In the genomic region with DNA sequence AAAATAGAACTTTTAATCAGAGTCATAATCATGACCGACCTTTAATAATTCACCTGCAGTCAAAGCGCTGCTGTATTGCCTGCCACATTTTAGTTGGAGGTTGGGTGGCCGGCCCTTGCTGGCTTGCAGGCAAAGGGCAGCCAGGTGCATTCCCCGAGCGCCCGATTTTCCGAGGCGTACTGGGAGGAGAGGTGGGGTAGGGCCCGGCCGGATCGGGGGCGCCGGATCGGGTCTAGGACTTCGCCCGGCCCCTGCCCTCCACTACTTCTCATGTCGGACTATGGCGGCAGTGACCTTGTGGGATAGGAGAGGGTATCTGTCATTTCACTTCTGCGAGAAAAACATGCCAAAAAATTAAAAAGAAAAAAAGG, we compare ENCODE assay signal across 8 cellular contexts. TPM values are rescaled to one million over a fixed set of nuclear protein-coding genes. Genes with fewer than 3 reads are reported as not detected.
DNase-seq lines count a peak whose midpoint lies in the region; ATAC-seq and TF ChIP-seq lines count a peak whose summit lies in the region.

No MANE protein-coding gene starts in this region.

- H3K27me3 Mint-ChIP-seq in CD4-positive, CD25-positive, alpha-beta regulatory T cell, result peaks cover 4% of the 10 kb centered on the region
- H3K27me3 Mint-ChIP-seq in osteocyte (ENCODE audit: unreplicated experiment), result no peaks in the 10 kb centered on the region

- H3K9ac ChIP-seq in fibroblast of lung (ENCODE audit: insufficient read depth, low read length), result no peak overlapping the region

- peak overlapping the region; percentile 17 for H2AFZ ChIP-seq in fibroblast of lung (ENCODE audit: low read length)

- peak overlapping the region; percentile 76 for H3K4me3 ChIP-seq in CD4-positive, CD25-positive, alpha-beta regulatory T cell (ENCODE audit: low read depth, low read length)
- H3K4me3 ChIP-seq in fibroblast of lung (replicated peaks in 1 of 4; ENCODE audit: control extremely low read depth in 1 of 4, insufficient read depth in 1 of 4, low read depth in 3 of 4, low read length in 4 of 4), result peak overlapping the region; percentile 40 to 56 (median 51)

- H3K4me2 ChIP-seq in fibroblast of lung (ENCODE audit: extremely low read depth, insufficient read depth, low read length), result peak overlapping the region; percentile 71

- H3K4me1 ChIP-seq in CD4-positive, CD25-positive, alpha-beta regulatory T cell (ENCODE audit: control insufficient read depth, insufficient read depth, low read length, poor library complexity, severe bottlenecking), result no peaks in the 10 kb centered on the region
- H3K4me1 ChIP-seq in fibroblast of lung (ENCODE audit: control insufficient read depth, extremely low read depth, insufficient read depth, low read length), result no peaks in the 10 kb centered on the region

- H3K36me3 ChIP-seq in CD4-positive, CD25-positive, alpha-beta regulatory T cell (ENCODE audit: control insufficient read depth, insufficient read depth, low read length), result no peaks in the 10 kb centered on the region
- no peaks in the 10 kb centered on the region for H3K36me3 ChIP-seq in fibroblast of lung (ENCODE audit: control insufficient read depth, insufficient read depth, low read length)

- H3K4me1 Mint-ChIP-seq in CD4-positive, CD25-positive, alpha-beta regulatory T cell, result peaks cover 0 to 11% (median 2%) of the 10 kb centered on the region in 4 donors
- peaks cover 3% of the 10 kb centered on the region for H3K4me1 Mint-ChIP-seq in osteocyte (ENCODE audit: unreplicated experiment)

- ATAC-seq in CD4-positive, CD25-positive, alpha-beta regulatory T cell (ENCODE audit: low read depth in 2 of 2), result peak in 1 of 2 donors; percentile 12
- ATAC-seq in GM21381 (IDR thresholded peaks at IDR 0.05; ENCODE audit: unreplicated experiment), result peak; percentile 41
- peak; percentile 34 for ATAC-seq in HG03571 (IDR thresholded peaks at IDR 0.05; ENCODE audit: unreplicated experiment)

- H3K27ac ChIP-seq in CD4-positive, CD25-positive, alpha-beta regulatory T cell (ENCODE audit: insufficient read depth, low read length, poor library complexity, severe bottlenecking), result peak overlapping the region; percentile 60
- H3K27ac ChIP-seq in fibroblast of lung (ENCODE audit: insufficient read depth, low read length), result no peak overlapping the region

- no peaks in the 10 kb centered on the region for H3K9me3 ChIP-seq in CD4-positive, CD25-positive, alpha-beta regulatory T cell (ENCODE audit: control insufficient read depth in 2 of 2, low read length in 2 of 2)
- no peaks in the 10 kb centered on the region for H3K9me3 ChIP-seq in fibroblast of lung (ENCODE audit: control insufficient read depth, insufficient read depth, low read depth, low read length)

- DNase-seq in CD4-positive, CD25-positive, alpha-beta regulatory T cell, result peak in 1 of 3 donors; percentile 5
- DNase-seq in activated CD8-positive, alpha-beta memory T cell treated with anti-CD3 and anti-CD28 coated beads for 24 hours, result peak; percentile 68
- DNase-seq in fibroblast of lung (ENCODE audit: low read depth in 2 of 2) (no peak), osteocyte (ENCODE audit: extremely low spot score, unreplicated experiment) (no peak), SW 1271 (lab: John Stamatoyannopoulos, UW) (no peak), MV-4-11 (lab: John Stamatoyannopoulos, UW) (no peak)

- H4K20me1 ChIP-seq in fibroblast of lung (ENCODE audit: control insufficient read depth, extremely low read depth, insufficient read depth, low read length), result no peaks in the 10 kb centered on the region

- H3K4me3 Mint-ChIP-seq in CD4-positive, CD25-positive, alpha-beta regulatory T cell, result peak overlapping the region; percentile 85 to 94 (median 88)
- peak overlapping the region; percentile 71 for H3K4me3 Mint-ChIP-seq in osteocyte (ENCODE audit: unreplicated experiment)

- H3K9me3 Mint-ChIP-seq in CD4-positive, CD25-positive, alpha-beta regulatory T cell, result peaks cover 0 to 4% (median 0%) of the 10 kb centered on the region in 7 donors
- H3K9me3 Mint-ChIP-seq in osteocyte (ENCODE audit: unreplicated experiment), result peaks cover 4% of the 10 kb centered on the region

- TF ChIP-seq CTCF in fibroblast of lung (conservative IDR thresholded peaks at IDR 0.05 in 1 of 2, IDR thresholded peaks at IDR 0.05 in 1 of 2; ENCODE audit: low read depth in 1 of 2, low read length in 2 of 2) (no peak), osteocyte (IDR thresholded peaks at IDR 0.05) (no peak)

- no peaks in the 10 kb centered on the region for H3K79me2 ChIP-seq in fibroblast of lung (ENCODE audit: control insufficient read depth, insufficient read depth, low read length)

- H3K36me3 Mint-ChIP-seq in CD4-positive, CD25-positive, alpha-beta regulatory T cell, result no peaks in the 10 kb centered on the region
- no peaks in the 10 kb centered on the region for H3K36me3 Mint-ChIP-seq in osteocyte (ENCODE audit: unreplicated experiment)

- H3K27ac Mint-ChIP-seq in CD4-positive, CD25-positive, alpha-beta regulatory T cell, result peak overlapping the region; percentile 71 to 92 (median 88)
- peak overlapping the region; percentile 34 for H3K27ac Mint-ChIP-seq in osteocyte (ENCODE audit: unreplicated experiment)

- no peaks in the 10 kb centered on the region for H3K27me3 ChIP-seq in CD4-positive, CD25-positive, alpha-beta regulatory T cell (ENCODE audit: control insufficient read depth, insufficient read depth, low read length)
- H3K27me3 ChIP-seq in fibroblast of lung (ENCODE audit: control insufficient read depth, insufficient read depth, low read length), result no peaks in the 10 kb centered on the region

RNA-seq across cellular contexts. Expression of a gene that starts 2.5 kb away (rescaled TPM):
- total RNA-seq in CD4-positive, CD25-positive, alpha-beta regulatory T cell, result not detected
- polyA plus RNA-seq in CD4-positive, CD25-positive, alpha-beta regulatory T cell, result not detected
- not detected in 2 replicates for total RNA-seq in fibroblast of lung
- polyA plus RNA-seq in fibroblast of lung, result not detected in 2 replicates
- polyA plus RNA-seq in fibroblast of lung (2012), result not detected in 2 replicates
- polyA minus RNA-seq in fibroblast of lung (ENCODE audit: low replicate concordance), result not detected in 2 replicates
- not detected in 2 replicates for total RNA-seq in osteocyte

RNA-seq across cellular contexts. Expression of a gene that starts 33.0 kb away (rescaled TPM):
- total RNA-seq in CD4-positive, CD25-positive, alpha-beta regulatory T cell, result 0.59 TPM
- polyA plus RNA-seq in CD4-positive, CD25-positive, alpha-beta regulatory T cell, result not detected
- total RNA-seq in fibroblast of lung (under 0.01 TPM in 2 replicates), osteocyte (0.18 and 1.2 TPM in 2 replicates)
- not detected in 2 replicates for polyA plus RNA-seq in fibroblast of lung
- polyA plus RNA-seq in fibroblast of lung (2012), result not detected in 2 replicates
- not detected in 2 replicates for polyA minus RNA-seq in fibroblast of lung (ENCODE audit: low replicate concordance)
